In genomic region chr1:61337981-61338848, GRCh38 we compare ENCODE assay signal across 1 cellular context.
A peak's percentile ranks its signal among the peaks of the same experiment; 100 is the strongest.
TF ChIP-seq lines count a peak whose summit lies in the region.

No MANE protein-coding gene starts in this region.

TF ChIP-seq in HepG2, 621 proteins besides CTCF, POLR2A, EP300 and RAD21 (continued from another document and continues in another):
- TF ChIP-seq ZNF318 (CRISPR knock-in tag; IDR thresholded peaks at IDR 0.05) (no peak), ARNTL (CRISPR knock-in tag; IDR thresholded peaks at IDR 0.05) (no peak), ZNF441 (CRISPR knock-in tag; IDR thresholded peaks at IDR 0.05; ENCODE audit: borderline replicate concordance) (no peak), SAP130 (CRISPR knock-in tag; IDR thresholded peaks at IDR 0.05; ENCODE audit: low read depth) (peak; percentile 47; the same call in 1 of the 2 replicates), RARG (CRISPR knock-in tag; IDR thresholded peaks at IDR 0.05; ENCODE audit: low read depth) (no peak), ZNF143 (CRISPR knock-in tag; IDR thresholded peaks at IDR 0.05) (no peak), ZBTB1 (CRISPR knock-in tag; IDR thresholded peaks at IDR 0.05; ENCODE audit: borderline replicate concordance) (no peak), ZNF432 (CRISPR knock-in tag; IDR thresholded peaks at IDR 0.05; ENCODE audit: borderline replicate concordance) (no peak), ZNF484 (CRISPR knock-in tag; IDR thresholded peaks at IDR 0.05; ENCODE audit: borderline replicate concordance, low read depth) (no peak), PREB (CRISPR knock-in tag; IDR thresholded peaks at IDR 0.05) (no peak), DZIP1 (CRISPR knock-in tag; IDR thresholded peaks at IDR 0.05) (no peak), YEATS2 (CRISPR knock-in tag; IDR thresholded peaks at IDR 0.05; ENCODE audit: borderline replicate concordance) (peak; percentile 12; the same call in 1 of the 2 replicates), ZNF569 (CRISPR knock-in tag; IDR thresholded peaks at IDR 0.05; ENCODE audit: borderline replicate concordance) (no peak), DPF2 (CRISPR knock-in tag; IDR thresholded peaks at IDR 0.05; ENCODE audit: borderline replicate concordance, low read depth) (peak; percentile 10; the same call in 1 of the 2 replicates), MBNL3 (CRISPR knock-in tag; conservative IDR thresholded peaks at IDR 0.05) (no peak), ZFP1 (CRISPR knock-in tag; IDR thresholded peaks at IDR 0.05) (peak; percentile 81; the same call in 1 of the 2 replicates), ZNF772 (CRISPR knock-in tag; IDR thresholded peaks at IDR 0.05) (no peak), CC2D1A (CRISPR knock-in tag; IDR thresholded peaks at IDR 0.05) (no peak), MED1 (CRISPR knock-in tag; IDR thresholded peaks at IDR 0.05) (peak; percentile 70; the same call in 1 of the 2 replicates), ZNF570 (CRISPR knock-in tag; IDR thresholded peaks at IDR 0.05; ENCODE audit: borderline replicate concordance) (no peak), FOXM1 (CRISPR knock-in tag; IDR thresholded peaks at IDR 0.05) (no peak), ZNF737 (CRISPR knock-in tag; IDR thresholded peaks at IDR 0.05; ENCODE audit: borderline replicate concordance) (no peak), ZNF205 (CRISPR knock-in tag; IDR thresholded peaks at IDR 0.05) (0 out of 2 replicates have a peak, but pooled peaks have one; percentile 24), RORA (CRISPR knock-in tag; IDR thresholded peaks at IDR 0.05) (no peak), BRD4 (CRISPR knock-in tag; IDR thresholded peaks at IDR 0.05) (no peak), HNF4G (IDR thresholded peaks at IDR 0.05; ENCODE audit: borderline replicate concordance, low read depth, low read length) (peak; percentile 34; the same call in 1 of the 2 replicates), HNF4G (CRISPR knock-in tag; IDR thresholded peaks at IDR 0.05; ENCODE audit: borderline replicate concordance, low read depth) (no peak), FUBP1 (CRISPR knock-in tag; IDR thresholded peaks at IDR 0.05; ENCODE audit: borderline replicate concordance) (no peak), REXO4 (CRISPR knock-in tag; IDR thresholded peaks at IDR 0.05; ENCODE audit: borderline replicate concordance) (no peak), KMT2B (CRISPR knock-in tag; IDR thresholded peaks at IDR 0.05) (no peak; the same call in 1 of the 2 replicates), ZNF138 (CRISPR knock-in tag; IDR thresholded peaks at IDR 0.05; ENCODE audit: low read depth) (no peak)
- TF ChIP-seq, protein P1, sequence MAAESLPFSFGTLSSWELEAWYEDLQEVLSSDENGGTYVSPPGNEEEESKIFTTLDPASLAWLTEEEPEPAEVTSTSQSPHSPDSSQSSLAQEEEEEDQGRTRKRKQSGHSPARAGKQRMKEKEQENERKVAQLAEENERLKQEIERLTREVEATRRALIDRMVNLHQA (CRISPR knock-in tag; IDR thresholded peaks at IDR 0.05) = no peak
- TF ChIP-seq, protein P2, sequence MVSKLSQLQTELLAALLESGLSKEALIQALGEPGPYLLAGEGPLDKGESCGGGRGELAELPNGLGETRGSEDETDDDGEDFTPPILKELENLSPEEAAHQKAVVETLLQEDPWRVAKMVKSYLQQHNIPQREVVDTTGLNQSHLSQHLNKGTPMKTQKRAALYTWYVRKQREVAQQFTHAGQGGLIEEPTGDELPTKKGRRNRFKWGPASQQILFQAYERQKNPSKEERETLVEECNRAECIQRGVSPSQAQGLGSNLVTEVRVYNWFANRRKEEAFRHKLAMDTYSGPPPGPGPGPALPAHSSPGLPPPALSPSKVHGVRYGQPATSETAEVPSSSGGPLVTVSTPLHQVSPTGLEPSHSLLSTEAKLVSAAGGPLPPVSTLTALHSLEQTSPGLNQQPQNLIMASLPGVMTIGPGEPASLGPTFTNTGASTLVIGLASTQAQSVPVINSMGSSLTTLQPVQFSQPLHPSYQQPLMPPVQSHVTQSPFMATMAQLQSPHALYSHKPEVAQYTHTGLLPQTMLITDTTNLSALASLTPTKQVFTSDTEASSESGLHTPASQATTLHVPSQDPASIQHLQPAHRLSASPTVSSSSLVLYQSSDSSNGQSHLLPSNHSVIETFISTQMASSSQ (IDR thresholded peaks at IDR 0.05; ENCODE audit: low read depth) = no peak
- TF ChIP-seq, protein P2 (CRISPR knock-in tag; IDR thresholded peaks at IDR 0.05; ENCODE audit: borderline replicate concordance) = peak; percentile 19; the same call in 1 of the 2 replicates
- TF ChIP-seq, protein P3, sequence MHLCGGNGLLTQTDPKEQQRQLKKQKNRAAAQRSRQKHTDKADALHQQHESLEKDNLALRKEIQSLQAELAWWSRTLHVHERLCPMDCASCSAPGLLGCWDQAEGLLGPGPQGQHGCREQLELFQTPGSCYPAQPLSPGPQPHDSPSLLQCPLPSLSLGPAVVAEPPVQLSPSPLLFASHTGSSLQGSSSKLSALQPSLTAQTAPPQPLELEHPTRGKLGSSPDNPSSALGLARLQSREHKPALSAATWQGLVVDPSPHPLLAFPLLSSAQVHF (CRISPR knock-in tag; IDR thresholded peaks at IDR 0.05) = no peak
- TF ChIP-seq, protein P4, sequence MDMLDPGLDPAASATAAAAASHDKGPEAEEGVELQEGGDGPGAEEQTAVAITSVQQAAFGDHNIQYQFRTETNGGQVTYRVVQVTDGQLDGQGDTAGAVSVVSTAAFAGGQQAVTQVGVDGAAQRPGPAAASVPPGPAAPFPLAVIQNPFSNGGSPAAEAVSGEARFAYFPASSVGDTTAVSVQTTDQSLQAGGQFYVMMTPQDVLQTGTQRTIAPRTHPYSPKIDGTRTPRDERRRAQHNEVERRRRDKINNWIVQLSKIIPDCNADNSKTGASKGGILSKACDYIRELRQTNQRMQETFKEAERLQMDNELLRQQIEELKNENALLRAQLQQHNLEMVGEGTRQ (IDR thresholded peaks at IDR 0.05; ENCODE audit: low read depth, low read length) = no peak
- TF ChIP-seq, protein P4 (CRISPR knock-in tag; IDR thresholded peaks at IDR 0.05; ENCODE audit: borderline replicate concordance) = no peak
